10 cellular contexts compared by ENCODE assay signal in the genomic region with DNA sequence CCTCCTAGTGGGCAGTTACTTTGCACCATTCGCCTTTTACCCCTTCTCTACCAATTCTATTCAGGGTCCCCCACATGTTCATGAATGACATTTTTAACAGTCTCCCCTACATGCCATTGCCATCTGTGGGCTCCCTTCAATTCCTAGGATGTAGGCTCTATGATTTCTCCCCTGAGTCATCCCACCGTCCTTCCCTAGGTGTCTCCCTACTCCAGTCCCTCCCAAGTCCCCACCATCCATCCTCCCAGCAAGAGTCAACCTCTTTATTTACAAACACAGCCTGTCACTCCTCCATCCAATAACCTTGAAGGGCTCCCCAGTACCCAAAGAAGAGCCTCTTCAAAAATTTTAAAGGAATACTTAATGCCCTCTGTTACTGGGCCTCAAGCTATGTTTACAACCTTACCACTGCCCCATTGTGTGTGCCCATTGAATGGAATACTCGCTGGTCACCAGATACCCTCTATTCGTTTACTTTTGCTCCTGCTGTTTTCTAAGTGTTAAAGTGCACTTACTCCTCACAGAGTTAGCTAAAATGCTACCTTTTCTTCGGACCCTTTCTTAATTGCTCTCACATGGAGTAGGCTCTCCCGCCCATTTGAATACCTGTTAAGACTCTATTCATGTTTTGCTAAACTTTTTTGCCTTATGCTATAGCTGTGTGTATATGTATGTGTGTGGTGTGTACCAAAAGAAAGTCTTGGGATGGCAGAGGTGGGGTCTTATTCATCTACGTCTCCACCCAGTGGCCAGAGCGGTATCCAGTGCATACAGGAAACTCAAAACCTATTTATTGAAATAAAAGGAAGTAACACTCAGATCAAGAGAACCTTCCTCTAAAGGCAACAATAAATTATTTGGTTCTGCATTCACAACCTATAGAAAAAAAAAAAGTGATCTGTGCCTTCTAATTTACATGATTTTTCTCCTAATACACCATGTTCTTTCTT.
DNase-seq lines count a peak whose midpoint lies in the region; ATAC-seq, FAIRE-seq and TF ChIP-seq lines count a peak whose summit lies in the region.
"Had no signal": no experiment of that assay in that cellular context is flagged by ENCODE, and none has a peak within 500 bp of the region (broad histone marks: within the 10 kb centered on the region; RNA-seq: fewer than 3 reads in every experiment).

No MANE protein-coding gene starts in this region.

- H3K9me3 Mint-ChIP-seq in natural killer cell treated with Interleukin-12 subunit alpha and Interleukin-12 subunit beta and Interleukin-15 and Interleukin-18, amount 100 ng/mL, for 72 hours, result peaks cover 6% of the 10 kb centered on the region
- peaks cover 4% of the 10 kb centered on the region for H3K9me3 Mint-ChIP-seq in chondrocyte (ENCODE audit: low read depth)

- POLR2A ChIA-PET in H1 (lab: Charles Lee; ENCODE audit: partially characterized antibody), result no interaction called here

- no peak overlapping the region for H3K56ac ChIP-seq in H1 (replicated peaks; ENCODE audit: insufficient read length, low read depth, low read length)

- no peak overlapping the region for H2AK5ac ChIP-seq in H1 (ENCODE audit: low read depth, low read length)

- H3K79me1 ChIP-seq in H1 (ENCODE audit: low read depth, low read length), result no peaks in the 10 kb centered on the region

- TF ChIP-seq CTCF in left ventricle myocardium inferior (IDR thresholded peaks at IDR 0.05; ENCODE audit: borderline replicate concordance), result peak; percentile 36
- peak; percentile 61 to 74 (median 62) for TF ChIP-seq CTCF in H1 (IDR thresholded peaks at IDR 0.05; ENCODE audit: control extremely low read depth in 1 of 3, insufficient read depth in 1 of 3, low read depth in 1 of 3, low read length in 3 of 3)
- no peak for TF ChIP-seq CTCF in chondrocyte (IDR thresholded peaks at IDR 0.05)

- H3K4me1 ChIP-seq in left ventricle myocardium inferior (no peaks in the 10 kb centered on the region), H1 (replicated peaks in 1 of 4; ENCODE audit: control insufficient read depth in 3 of 4, insufficient read depth in 4 of 4, low read length in 3 of 4) (peaks cover 0 to 5% (median 0%) of the 10 kb centered on the region in 4 experiments; a peak in 2 of 7 replicates)

- no peak overlapping the region for H3K18ac ChIP-seq in H1 (ENCODE audit: extremely low read depth, low read length)

- TF ChIP-seq EP300 in H1 (IDR thresholded peaks at IDR 0.05; ENCODE audit: borderline replicate concordance in 1 of 2, low read depth in 2 of 2, low read length in 2 of 2), result no peak

- H2BK12ac ChIP-seq in H1 (ENCODE audit: low read depth, low read length), result no peak overlapping the region

- peak; percentile 36 for FAIRE-seq in H1 (lab: Jason Lieb, UNC)

- H3K9me3 ChIP-seq in left ventricle myocardium inferior (replicated peaks), result peaks cover 17% of the 10 kb centered on the region
- H3K9me3 ChIP-seq in H1 (ENCODE audit: insufficient read depth in 2 of 2, low read depth in 1 of 2, low read length in 1 of 2), result peaks cover 11 to 19% of the 10 kb centered on the region in 2 experiments

- 59% methylated on average over 8 of the region's 8 CpGs; no CpG with 5 or more reads in 1 of the 2 experiments for WGBS in H1 (ENCODE audit: extremely low coverage in 1 of 2, insufficient coverage in 1 of 2, insufficient read length in 1 of 2, insufficient replicate concordance in 2 of 2, low coverage in 1 of 2, low lambda C conversion rate in 2 of 2, missing lambda C conversion rate in 1 of 2), 2 experiments

- no peak overlapping the region for H4K91ac ChIP-seq in H1 (replicated peaks; ENCODE audit: insufficient read length, low read length)

- no peak overlapping the region for H3K23ac ChIP-seq in H1 (ENCODE audit: insufficient read length)

- H2BK15ac ChIP-seq in H1 (ENCODE audit: low read length), result no peak overlapping the region

- H4K5ac ChIP-seq in H1 (ENCODE audit: insufficient read length, low read depth, low read length), result no peak overlapping the region

- H3K4me3 Mint-ChIP-seq in natural killer cell treated with Interleukin-12 subunit alpha and Interleukin-12 subunit beta and Interleukin-15 and Interleukin-18, amount 100 ng/mL, for 72 hours, result no peak overlapping the region
- H3K4me3 Mint-ChIP-seq in chondrocyte (ENCODE audit: unreplicated experiment), result no peak overlapping the region

- H3K79me2 ChIP-seq in H1 (ENCODE audit: control insufficient read depth in 1 of 2, insufficient read depth in 2 of 2, low read length in 2 of 2), result no peaks in the 10 kb centered on the region

- H3K27ac Mint-ChIP-seq in natural killer cell treated with Interleukin-12 subunit alpha and Interleukin-12 subunit beta and Interleukin-15 and Interleukin-18, amount 100 ng/mL, for 72 hours, result no peak overlapping the region
- H3K27ac Mint-ChIP-seq in chondrocyte (ENCODE audit: unreplicated experiment), result no peak overlapping the region

- H3K4me3 ChIP-seq in left ventricle myocardium inferior (no peak overlapping the region), H1 (ENCODE audit: extremely low read depth in 1 of 4, insufficient read depth in 2 of 4, low read depth in 3 of 4, low read length in 4 of 4) (no peak overlapping the region)

- CTCF ChIA-PET in H1 (lab: Charles Lee; ENCODE audit: partially characterized antibody), result interaction anchor here (0.7 to 4.0 kb wide), 31 partner anchors 11 to 862 kb away, joined by 3 to 27 read pairs (median 4); partner anchors contain the start of gene CCDC90B

- no peak for ATAC-seq in Right ventricle myocardium superior (ENCODE audit: poor library complexity)
- no peak for ATAC-seq in HG03571 (IDR thresholded peaks at IDR 0.05; ENCODE audit: unreplicated experiment)
- ATAC-seq in natural killer cell treated with Interleukin-12 subunit alpha and Interleukin-12 subunit beta and Interleukin-15 and Interleukin-18, amount 100 ng/mL, for 72 hours, result no peak

- intact Hi-C loops in left ventricle myocardium inferior (cut with micrococcal nuclease), result no loop called here
- intact Hi-C loops in Right ventricle myocardium superior (cut with DNase I), result no loop called here

- no peak for TF ChIP-seq POLR2A in H1 (IDR thresholded peaks at IDR 0.05; ENCODE audit: control extremely low read depth in 1 of 2, low read depth in 2 of 2, low read length in 2 of 2)

- H3K36me3 Mint-ChIP-seq in natural killer cell treated with Interleukin-12 subunit alpha and Interleukin-12 subunit beta and Interleukin-15 and Interleukin-18, amount 100 ng/mL, for 72 hours, result no peaks in the 10 kb centered on the region
- no peaks in the 10 kb centered on the region for H3K36me3 Mint-ChIP-seq in chondrocyte (ENCODE audit: low read depth)

- no peak overlapping the region for H3K14ac ChIP-seq in H1 (ENCODE audit: insufficient read length)

- H3K27me3 ChIP-seq in left ventricle myocardium inferior (ENCODE audit: low read depth) (no peaks in the 10 kb centered on the region), H1 (replicated peaks in 1 of 4; ENCODE audit: control insufficient read depth in 3 of 4, extremely low read depth in 1 of 4, insufficient read depth in 3 of 4, low read length in 3 of 4) (no peaks in the 10 kb centered on the region)

- H3K23me2 ChIP-seq in H1 (ENCODE audit: low read depth, low read length), result no peaks in the 10 kb centered on the region

- H2BK5ac ChIP-seq in H1 (ENCODE audit: low read depth, low read length), result no peak overlapping the region; the same call in 1 of the 2 replicates

- H3K4me2 ChIP-seq in H1 (ENCODE audit: insufficient read depth in 1 of 2, low read depth in 2 of 2, low read length in 2 of 2), result no peak overlapping the region

- no peak overlapping the region for H2BK20ac ChIP-seq in H1 (ENCODE audit: low read length)

- H3K36me3 ChIP-seq in left ventricle myocardium inferior (no peaks in the 10 kb centered on the region), H1 (ENCODE audit: control insufficient read depth in 2 of 4, insufficient read depth in 4 of 4, low read length in 3 of 4) (no peaks in the 10 kb centered on the region)

- H4K8ac ChIP-seq in H1 (ENCODE audit: extremely low read depth, insufficient read depth, low read length), result no peak overlapping the region

- TF ChIP-seq RAD21 in H1 (IDR thresholded peaks at IDR 0.05 in 1 of 2, conservative IDR thresholded peaks at IDR 0.05 in 1 of 2; ENCODE audit: low read depth in 2 of 2, low read length in 2 of 2), result peak; percentile 82 to 83

- H4K20me1 ChIP-seq in H1 (replicated peaks in 1 of 2; ENCODE audit: control insufficient read depth in 1 of 2, insufficient read depth in 2 of 2, low read length in 2 of 2), result no peaks in the 10 kb centered on the region

- DNase-seq in left ventricle myocardium inferior, result no peak
- no peak for DNase-seq in Right ventricle myocardium superior
- DNase-seq in NCI-H446 (lab: John Stamatoyannopoulos, UW), result peak; percentile 42 to 48
- DNase-seq in H1 (ENCODE audit: low read depth in 1 of 2, low spot score in 2 of 2), result no peak
- DNase-seq in activated CD4-positive, CD25-positive, alpha-beta regulatory T cell treated with anti-CD3 and anti-CD28 coated beads, Interleukin-2, amount 50 U/mL, for 72 hours, result no peak
- DNase-seq in natural killer cell treated with Interleukin-12 subunit alpha and Interleukin-12 subunit beta and Interleukin-15 and Interleukin-18, amount 100 ng/mL, for 72 hours (ENCODE audit: low spot score), result no peak
- no peak for DNase-seq in chondrocyte (ENCODE audit: low spot score)
- DNase-seq: Calu3, midbrain had no signal

- no peaks in the 10 kb centered on the region for H3K27me3 Mint-ChIP-seq in natural killer cell treated with Interleukin-12 subunit alpha and Interleukin-12 subunit beta and Interleukin-15 and Interleukin-18, amount 100 ng/mL, for 72 hours
- peaks cover 12% of the 10 kb centered on the region for H3K27me3 Mint-ChIP-seq in chondrocyte (ENCODE audit: low read depth)

- no peak overlapping the region for H2AFZ ChIP-seq in H1 (ENCODE audit: low read length)

- H3K4me1 Mint-ChIP-seq in natural killer cell treated with Interleukin-12 subunit alpha and Interleukin-12 subunit beta and Interleukin-15 and Interleukin-18, amount 100 ng/mL, for 72 hours (ENCODE audit: low read depth in 2 of 2), result no peaks in the 10 kb centered on the region
- no peaks in the 10 kb centered on the region for H3K4me1 Mint-ChIP-seq in chondrocyte (ENCODE audit: low read depth)

- H3K9ac ChIP-seq in H1 (replicated peaks in 1 of 4; ENCODE audit: extremely low read depth in 1 of 4, low read depth in 3 of 4, low read length in 3 of 4), result no peak overlapping the region

- no peak overlapping the region for H3K27ac ChIP-seq in left ventricle myocardium inferior (replicated peaks)
- H3K27ac ChIP-seq in H1 (ENCODE audit: low read depth, low read length), result no peak overlapping the region

- no peak overlapping the region for H2BK120ac ChIP-seq in H1 (replicated peaks; ENCODE audit: low read depth, low read length)

- no peak overlapping the region for H3K4ac ChIP-seq in H1 (replicated peaks; ENCODE audit: insufficient read length, low read depth, low read length)

TF ChIP-seq in H1, 55 proteins besides CTCF, POLR2A, EP300 and RAD21 (continues in another document):
- TF ChIP-seq POLR2AphosphoS5 (IDR thresholded peaks at IDR 0.05; ENCODE audit: low read depth, low read length) (no peak), FOSL1 (IDR thresholded peaks at IDR 0.05; ENCODE audit: insufficient read depth, low read depth, low read length) (no peak), BRCA1 (IDR thresholded peaks at IDR 0.05; ENCODE audit: low read depth, low read length) (no peak), BCL11A (IDR thresholded peaks at IDR 0.05; ENCODE audit: low read depth in 2 of 2, low read length in 2 of 2) (no peak)

Comparison
In these comparisons a context has a peak if more than half of its experiments do, and no peak if none do; other contexts are left out.
1. DNase-seq: peak in NCI-H446 (2 of 2); none in left ventricle myocardium inferior (single experiment), Right ventricle myocardium superior (single experiment), H1 (0 of 2), activated CD4-positive, CD25-positive, alpha-beta regulatory T cell treated with anti-CD3 and anti-CD28 coated beads, Interleukin-2, amount 50 U/mL, for 72 hours (single experiment), natural killer cell treated with Interleukin-12 subunit alpha and Interleukin-12 subunit beta and Interleukin-15 and Interleukin-18, amount 100 ng/mL, for 72 hours (single experiment) and chondrocyte (single experiment).